ENCODE assay signal across 8 cellular contexts in genomic region chr2:218711550-218711929, GRCh38. TPM values are rescaled to one million over a fixed set of nuclear protein-coding genes. Genes with fewer than 3 reads are reported as not detected.
DNase-seq lines count a peak whose midpoint lies in the region; ATAC-seq, FAIRE-seq and TF ChIP-seq lines count a peak whose summit lies in the region.

No MANE protein-coding gene starts in this region.

- H3K4me1 ChIP-seq in Peyer's patch (peaks cover 0 to 9% (median 4%) of the 10 kb centered on the region in 4 donors), esophagus muscularis mucosa (peaks cover 4 to 37% (median 21%) of the 10 kb centered on the region in 4 donors), trophoblast cell (ENCODE audit: control insufficient read depth in 1 of 2, insufficient read depth in 2 of 2, low read length in 2 of 2) (peaks cover 0 to 5% of the 10 kb centered on the region in 2 experiments)

- peak overlapping the region; percentile 69 for H3K4me2 ChIP-seq in trophoblast cell (ENCODE audit: low read length)

- H2AK5ac ChIP-seq in trophoblast cell (ENCODE audit: low read length) = no peak overlapping the region

- H3K27me3 ChIP-seq in Peyer's patch (no peaks in the 10 kb centered on the region), esophagus muscularis mucosa (no peaks in the 10 kb centered on the region), trophoblast cell (ENCODE audit: insufficient read depth, low read length) (no peaks in the 10 kb centered on the region)

- no peak overlapping the region for H3K23ac ChIP-seq in trophoblast cell (ENCODE audit: low read length)

- no peak overlapping the region for H2BK12ac ChIP-seq in trophoblast cell (ENCODE audit: low read length)

- no peak overlapping the region for H4K12ac ChIP-seq in trophoblast cell (ENCODE audit: low read depth, low read length)

- DNase-seq in GM12891 (ENCODE audit: insufficient read length, low spot score) = no peak
- DNase-seq in Peyer's patch = no peak
- DNase-seq in esophagus muscularis mucosa (ENCODE audit: extremely low spot score) = no peak
- no peak for DNase-seq in trophoblast cell
- no peak for DNase-seq in SKM-1 treated with dmso at 0.1 percent for 144 hours (lab: John Stamatoyannopoulos, UW; ENCODE audit: unreplicated experiment)
- no peak for DNase-seq in putamen (ENCODE audit: low spot score)

- TF ChIP-seq CTCF in Peyer's patch (IDR thresholded peaks at IDR 0.05) (no peak), esophagus muscularis mucosa (IDR thresholded peaks at IDR 0.05) (no peak)

- no peak overlapping the region for H3K18ac ChIP-seq in trophoblast cell (ENCODE audit: low read length)

- no peak overlapping the region for H3K14ac ChIP-seq in trophoblast cell (ENCODE audit: low read length)

- peak overlapping the region; percentile 84 for H3K4ac ChIP-seq in trophoblast cell (ENCODE audit: low read depth, low read length)

- peak overlapping the region; percentile 63 to 80 (median 78) for H3K4me3 ChIP-seq in Peyer's patch
- peak overlapping the region; percentile 83 to 95 (median 86) for H3K4me3 ChIP-seq in esophagus muscularis mucosa
- H3K4me3 ChIP-seq in trophoblast cell (ENCODE audit: low read depth, low read length) = no peak overlapping the region

- H3K9me3 ChIP-seq in Peyer's patch = no peaks in the 10 kb centered on the region
- no peaks in the 10 kb centered on the region for H3K9me3 ChIP-seq in esophagus muscularis mucosa
- H3K9me3 ChIP-seq in trophoblast cell (ENCODE audit: insufficient read depth, low read depth, low read length) = no peaks in the 10 kb centered on the region

- intact Hi-C loops in esophagus muscularis mucosa (cut with DNase I) = loop anchor here (5.0 kb wide), 1 partner anchor 136 kb away; no protein-coding TSS in a partner anchor

- peaks cover 4% of the 10 kb centered on the region for H3K79me1 ChIP-seq in trophoblast cell (ENCODE audit: low read length)

- TF ChIP-seq EP300 in esophagus muscularis mucosa (IDR thresholded peaks at IDR 0.05) = no peak

- no peak overlapping the region for H2BK120ac ChIP-seq in trophoblast cell (ENCODE audit: insufficient read depth, low read length, poor library complexity)

- H3K36me3 ChIP-seq in Peyer's patch (no peaks in the 10 kb centered on the region), esophagus muscularis mucosa (no peaks in the 10 kb centered on the region), trophoblast cell (ENCODE audit: control insufficient read depth in 1 of 2, insufficient read depth in 2 of 2, low read length in 2 of 2) (peaks cover 0 to 2% of the 10 kb centered on the region in 2 experiments)

- H3K79me2 ChIP-seq in trophoblast cell (ENCODE audit: control insufficient read depth, insufficient read depth, low read length, poor library complexity) = peaks cover 6% of the 10 kb centered on the region

- H4K8ac ChIP-seq in trophoblast cell (ENCODE audit: low read depth, low read length) = no peak overlapping the region

- no peak for ATAC-seq in HG02884 (IDR thresholded peaks at IDR 0.05; ENCODE audit: unreplicated experiment)
- ATAC-seq in HG03280 (IDR thresholded peaks at IDR 0.05; ENCODE audit: unreplicated experiment) = no peak

- peak; percentile 33 for FAIRE-seq in GM12891 (lab: Jason Lieb, UNC)

- H3K9ac ChIP-seq in trophoblast cell (ENCODE audit: low read length) = no peak overlapping the region

- TF ChIP-seq POLR2A in GM12891 (IDR thresholded peaks at IDR 0.05; ENCODE audit: low read depth, low read length) (no peak), Peyer's patch (IDR thresholded peaks at IDR 0.05) (no peak), esophagus muscularis mucosa (IDR thresholded peaks at IDR 0.05; ENCODE audit: low read depth) (no peak)

- H2AFZ ChIP-seq in trophoblast cell (ENCODE audit: insufficient read depth, low read length, poor library complexity) = no peak overlapping the region

- WGBS in esophagus muscularis mucosa = 7% methylated on average over 5 of the region's 5 CpGs
- WGBS in trophoblast cell (ENCODE audit: extremely low coverage, insufficient coverage, insufficient read length) = no CpG with 5 or more reads among the region's 5 CpGs

- H2BK5ac ChIP-seq in trophoblast cell (ENCODE audit: low read depth, low read length, poor library complexity) = no peak overlapping the region

- H3K27ac ChIP-seq in Peyer's patch = peak overlapping the region; percentile 82 to 96 (median 89)
- H3K27ac ChIP-seq in esophagus muscularis mucosa (replicated peaks in 1 of 4) = peak overlapping the region; percentile 92 to 97 (median 94)
- no peak overlapping the region for H3K27ac ChIP-seq in trophoblast cell (ENCODE audit: low read depth, low read length)

- H4K91ac ChIP-seq in trophoblast cell (ENCODE audit: low read depth, low read length) = no peak overlapping the region

TF ChIP-seq in GM12891, 5 proteins besides CTCF, POLR2A, EP300 and RAD21:
- TF ChIP-seq POLR2AphosphoS5 (IDR thresholded peaks at IDR 0.05; ENCODE audit: low read depth, low read length) = no peak

RNA-seq across cellular contexts. Expression of gene TTLL4, which starts 0.9 kb away (rescaled TPM):
- polyA plus RNA-seq in GM12891 (2012; ENCODE audit: low read depth, missing spikeins) = 13.0 TPM
- total RNA-seq in Peyer's patch (10 to 100 TPM; 14.9 to 48.4 (median 45.1) TPM), esophagus muscularis mucosa (10 to 100 TPM in 2 of 4 donors, 1 to 10 TPM in 2; 5.8 to 11.3 (median 8.3) TPM)
- polyA plus RNA-seq in trophoblast cell (2013) = 56.3 and 58.4 TPM in 2 replicates

RNA-seq across cellular contexts. Expression of gene STK36, which starts 39.7 kb away (rescaled TPM):
- 8.9 TPM for polyA plus RNA-seq in GM12891 (2012; ENCODE audit: low read depth, missing spikeins)
- 10 to 100 TPM; 25.6 to 82.7 (median 63.6) TPM for total RNA-seq in Peyer's patch
- total RNA-seq in esophagus muscularis mucosa = 10 to 100 TPM; 12.1 to 19.1 (median 14.8) TPM
- 24.6 and 25.4 TPM in 2 replicates for polyA plus RNA-seq in trophoblast cell (2013)

RNA-seq across cellular contexts. Expression of gene RNF25, which starts 39.7 kb away (rescaled TPM):
- polyA plus RNA-seq in GM12891 (2012; ENCODE audit: low read depth, missing spikeins) = 18.4 TPM
- total RNA-seq in Peyer's patch (10 to 100 TPM in 3 of 4 donors, 1 to 10 TPM in 1; 9.5 to 23.7 (median 18.6) TPM), esophagus muscularis mucosa (10 to 100 TPM; 16.6 to 27.5 (median 21.1) TPM)
- polyA plus RNA-seq in trophoblast cell (2013) = 18.4 and 18.5 TPM in 2 replicates

RNA-seq across cellular contexts. Expression of gene BCS1L, which starts 52.1 kb away (rescaled TPM):
- polyA plus RNA-seq in GM12891 (2012; ENCODE audit: low read depth, missing spikeins) = 45.6 TPM
- total RNA-seq in Peyer's patch (100 to 1,000 TPM in 1 of 4 donors, 10 to 100 TPM in 3; 22.2 to 155 (median 39.9) TPM), esophagus muscularis mucosa (10 to 100 TPM; 21.3 to 27.3 (median 25.6) TPM)
- polyA plus RNA-seq in trophoblast cell (2013) = 19.9 and 21.9 TPM in 2 replicates

RNA-seq across cellular contexts. Expression of gene ZNF142, which starts 52.1 kb away (rescaled TPM):
- polyA plus RNA-seq in GM12891 (2012; ENCODE audit: low read depth, missing spikeins) = 9.5 TPM
- total RNA-seq in Peyer's patch (10 to 100 TPM; 18.2 to 42.7 (median 26.6) TPM), esophagus muscularis mucosa (10 to 100 TPM; 17.4 to 33.6 (median 26.3) TPM)
- 10.9 and 11.3 TPM in 2 replicates for polyA plus RNA-seq in trophoblast cell (2013)
